ENCODE assay signal across 9 cellular contexts in genomic region chr13:97567510-97568243, GRCh38.
A peak's percentile ranks its signal among the peaks of the same experiment; 100 is the strongest.
DNase-seq lines count a peak whose midpoint lies in the region; ATAC-seq and FAIRE-seq lines count a peak whose summit lies in the region.
"Had no signal": no experiment of that assay in that cellular context is flagged by ENCODE, and none has a peak within 500 bp of the region (broad histone marks: within the 10 kb centered on the region; RNA-seq: fewer than 3 reads in every experiment).

No MANE protein-coding gene starts in this region.

- peaks cover 2% of the 10 kb centered on the region for H3K4me1 ChIP-seq in right cardiac atrium (ENCODE audit: control insufficient read depth, insufficient read depth, low read length)
- no peaks in the 10 kb centered on the region for H3K4me1 ChIP-seq in Karpas-422 (ENCODE audit: low read length)

- H3K27ac ChIP-seq in right cardiac atrium (ENCODE audit: low read length) (no peak overlapping the region), Karpas-422 (ENCODE audit: low read length) (no peak overlapping the region)
- H3K27ac ChIP-seq: KMS-11 had no signal

- no peaks in the 10 kb centered on the region for H3K36me3 ChIP-seq in Karpas-422 (ENCODE audit: insufficient read depth, low read length)

- intact Hi-C loops in right cardiac atrium (cut with DNase I), result no loop called here

- no peak overlapping the region for H2AFZ ChIP-seq in Karpas-422 (ENCODE audit: low read length)

- no peaks in the 10 kb centered on the region for H4K20me1 ChIP-seq in Karpas-422 (ENCODE audit: insufficient read depth, low read depth, low read length)

- DNase-seq in GM18507 (ENCODE audit: extremely low spot score, insufficient read length, low read depth) (peak; percentile 20), H4 (ENCODE audit: low spot score) (peak; percentile 65), HuH-7 (ENCODE audit: low spot score) (peak; percentile 31), right cardiac atrium (peak in 2 of 3 donors; percentile 28 to 39), Karpas-422 (no peak), NCI-H82 (lab: John Stamatoyannopoulos, UW) (no peak), NCI-H526 (lab: John Stamatoyannopoulos, UW) (no peak)
- DNase-seq in activated CD8-positive, alpha-beta memory T cell treated with anti-CD3 and anti-CD28 coated beads, Interleukin-2, amount 50 U/mL, for 4 hours, result no peak

- H3K27me3 ChIP-seq in right cardiac atrium (ENCODE audit: control insufficient read depth, insufficient read depth), result no peaks in the 10 kb centered on the region
- H3K27me3 ChIP-seq in Karpas-422 (ENCODE audit: low read length), result no peaks in the 10 kb centered on the region

- H3K9me3 ChIP-seq in right cardiac atrium (ENCODE audit: control insufficient read depth, low read length) (no peaks in the 10 kb centered on the region), Karpas-422 (ENCODE audit: low read length) (no peaks in the 10 kb centered on the region)

- H3K9ac ChIP-seq in Karpas-422 (ENCODE audit: low read length), result no peak overlapping the region
- H3K9ac ChIP-seq: KMS-11 had no signal

- H3K9me2 ChIP-seq in Karpas-422 (replicated peaks; ENCODE audit: insufficient read depth, low read length), result no peaks in the 10 kb centered on the region

- H3K4me2 ChIP-seq in Karpas-422 (ENCODE audit: low read depth, low read length, poor library complexity, severe bottlenecking), result no peak overlapping the region
- H3K4me2 ChIP-seq: KMS-11 had no signal

- ATAC-seq in right cardiac atrium, result peak; percentile 60 to 62

- H3K4me3 ChIP-seq in right cardiac atrium (ENCODE audit: low read length) (no peak overlapping the region), Karpas-422 (ENCODE audit: low read length) (no peak overlapping the region)

- H3K79me2 ChIP-seq in Karpas-422 (ENCODE audit: low read length), result no peaks in the 10 kb centered on the region

- 79% methylated on average over 3 of the region's 3 CpGs for WGBS in right cardiac atrium

- FAIRE-seq in GM18507 (lab: Jason Lieb, UNC), result no peak

Comparison
In these comparisons a context has a peak if more than half of its experiments do, and no peak if none do; other contexts are left out.
1. DNase-seq: peak in GM18507 (single experiment), H4 (single experiment), HuH-7 (single experiment) and right cardiac atrium (2 of 3); none in Karpas-422 (single experiment), activated CD8-positive, alpha-beta memory T cell treated with anti-CD3 and anti-CD28 coated beads, Interleukin-2, amount 50 U/mL, for 4 hours (single experiment), NCI-H82 (single experiment) and NCI-H526 (0 of 2).